In the genomic region with DNA sequence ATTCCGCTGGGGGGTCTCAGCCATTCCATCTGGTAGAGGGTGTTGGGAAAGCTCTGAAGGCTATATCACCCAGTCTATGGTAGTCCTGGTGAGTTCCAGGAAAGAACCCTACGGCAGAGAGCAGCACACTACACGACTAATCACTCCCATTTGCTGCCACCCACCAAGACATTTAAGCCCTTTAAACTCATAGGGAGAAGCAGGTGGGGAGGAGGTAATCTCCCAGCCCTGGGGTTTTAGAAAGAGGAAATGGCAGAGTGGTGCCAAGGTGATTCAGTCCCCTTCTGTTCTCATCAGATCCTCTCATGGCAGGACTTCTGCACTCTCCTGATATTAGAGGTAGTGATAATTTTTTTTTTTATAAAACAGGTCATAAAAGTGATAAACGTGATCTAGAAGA, we compare ENCODE assay signal across 22 cellular contexts. TPM values are rescaled to one million over a fixed set of nuclear protein-coding genes. Genes with fewer than 3 reads are reported as not detected.
DNase-seq lines count a peak whose midpoint lies in the region; ATAC-seq, FAIRE-seq and TF ChIP-seq lines count a peak whose summit lies in the region.
"Had no signal": no experiment of that assay in that cellular context is flagged by ENCODE, and none has a peak within 500 bp of the region (broad histone marks: within the 10 kb centered on the region; RNA-seq: fewer than 3 reads in every experiment).

No MANE protein-coding gene starts in this region.

- H3K9me3 ChIP-seq in K562 (replicated peaks; ENCODE audit: control insufficient read depth, insufficient read depth, low read depth, low read length) (no peaks in the 10 kb centered on the region), BE2C (no peaks in the 10 kb centered on the region)
- H3K9me3 ChIP-seq: A549, BLaER1 had no signal

- TF ChIP-seq CTCF in K562 (IDR thresholded peaks at IDR 0.05 in 2 of 3, conservative IDR thresholded peaks at IDR 0.05 in 1 of 3; ENCODE audit: insufficient read depth in 2 of 3, low read depth in 1 of 3, low read length in 3 of 3) (no peak), BE2C (IDR thresholded peaks at IDR 0.05; ENCODE audit: low read depth, low read length) (no peak)

- H3K27me3 ChIP-seq in K562 (ENCODE audit: control insufficient read depth in 2 of 2, insufficient read depth in 2 of 2, low read length in 2 of 2) (peaks cover 24 to 38% of the 10 kb centered on the region in 2 experiments; a peak in 4 of 5 replicates), BE2C (no peaks in the 10 kb centered on the region)
- H3K27me3 ChIP-seq: BLaER1 had no signal

- no peak overlapping the region for H3K4me3 ChIP-seq in K562
- H3K4me3 ChIP-seq in BE2C (ENCODE audit: low read depth, low read length): no peak overlapping the region
- H3K4me3 ChIP-seq: A549, BLaER1, GM23248 had no signal

- H3K79me2 ChIP-seq in K562 (ENCODE audit: control insufficient read depth, insufficient read depth, low read length): no peaks in the 10 kb centered on the region

- H3K9ac ChIP-seq in K562 (ENCODE audit: insufficient read depth in 1 of 2, low read depth in 2 of 2, low read length in 2 of 2): no peak overlapping the region
- H3K9ac ChIP-seq: BLaER1, GM23248 had no signal

- TF ChIP-seq POLR2A in K562 (conservative IDR thresholded peaks at IDR 0.05): no peak

- intact Hi-C loops in K562 (cut with micrococcal nuclease): no loop called here

- CTCF ChIA-PET in K562 (lab: Yijun Ruan, JAX; ENCODE audit: low intra/inter-chr PET ratio): no interaction called here

- no peak overlapping the region for H3K4me2 ChIP-seq in K562 (ENCODE audit: insufficient read depth, low read length)
- H3K4me2 ChIP-seq: A549, BLaER1 had no signal

- H3K9me1 ChIP-seq in K562 (ENCODE audit: control insufficient read depth, insufficient read depth, low read length): no peaks in the 10 kb centered on the region

- POLR2A ChIA-PET in K562 (lab: Yijun Ruan, JAX): interaction anchor here (0.5 to 1.5 kb wide), 3 partner anchors 9 to 357 kb away, joined by 3 read pairs; no protein-coding TSS in a partner anchor

- FAIRE-seq in K562 (lab: Jason Lieb, UNC): no peak
- FAIRE-seq: A549, G401.6, GM12891, H54 had no signal

- in situ Hi-C loops in K562 (cut with MboI): no loop called here

- no peak for TF ChIP-seq EP300 in K562 (IDR thresholded peaks at IDR 0.05; ENCODE audit: low read length)

- no peaks in the 10 kb centered on the region for H4K20me1 ChIP-seq in K562 (replicated peaks; ENCODE audit: control insufficient read depth, insufficient read depth, low read length)
- H4K20me1 ChIP-seq: BLaER1 had no signal

- no peak for ATAC-seq in K562
- ATAC-seq: A549 had no signal

- BruUV-seq in K562 (replicated peaks; lab: Mats Ljungman, UMichigan): no TSS peak

- no peak for TF ChIP-seq RAD21 in K562 (CRISPR knock-in tag; conservative IDR thresholded peaks at IDR 0.05 in 1 of 2, IDR thresholded peaks at IDR 0.05 in 1 of 2)

- no peak overlapping the region for H3K27ac ChIP-seq in K562 (ENCODE audit: extremely low read depth, low read depth, low read length)
- H3K27ac ChIP-seq: 22Rv1, A549, BLaER1, GM23248, HL-60 had no signal

- H3K36me3 ChIP-seq in K562 (ENCODE audit: control insufficient read depth, insufficient read depth, low read length) (no peaks in the 10 kb centered on the region), BE2C (no peaks in the 10 kb centered on the region)
- H3K36me3 ChIP-seq: BLaER1 had no signal

- DNase-seq in NCI-H146 (lab: John Stamatoyannopoulos, UW) (peak; percentile 23), NCI-H146 treated with DMSO at 0.1 percent for 48 hours (lab: John Stamatoyannopoulos, UW; ENCODE audit: unreplicated experiment) (no peak), NCI-H524 (lab: John Stamatoyannopoulos, UW) (peak; percentile 55 to 70), NCI-H82 treated with DMSO at 0.1 percent for 48 hours (lab: John Stamatoyannopoulos, UW; ENCODE audit: unreplicated experiment) (peak; percentile 65), K562 (ENCODE audit: extremely low read depth in 1 of 4, low spot score in 3 of 4) (no peak), NOMO-1 treated with DMSO at 0.1 percent for 48 hours (lab: John Stamatoyannopoulos, UW; ENCODE audit: unreplicated experiment) (no peak), BE2C (no peak)
- no peak for DNase-seq in activated T-cell treated with anti-CD3 and anti-CD28 coated beads, Interleukin-2, amount 50 U/mL, for 1 hour
- DNase-seq: AML-193; CD4-positive, alpha-beta memory T cell; GM23248; HCEC 1CT; HFFc6 had no signal

- no peak overlapping the region for H2AFZ ChIP-seq in K562 (ENCODE audit: low read depth, low read length)
- H2AFZ ChIP-seq: GM23248 had no signal

- H3K4me1 ChIP-seq in K562 (replicated peaks in 1 of 2; ENCODE audit: control insufficient read depth in 2 of 2, insufficient read depth in 2 of 2, low read length in 2 of 2) (no peaks in the 10 kb centered on the region), BE2C (no peaks in the 10 kb centered on the region)
- H3K4me1 ChIP-seq: A549, BLaER1 had no signal

- 0% methylated on average over 4 of the region's 4 CpGs for WGBS in K562 (ENCODE audit: insufficient coverage, low coverage, missing lambda C conversion rate)

RNA-seq across cellular contexts. Expression of gene VWA5B2, which starts 10.6 kb away (rescaled TPM):
- not detected in 2 replicates for total RNA-seq in K562 (2011; cell fraction: chromatin; rRNA removed; ENCODE audit: low replicate concordance)
- total RNA-seq in K562 (2011; cell fraction: nucleolus; rRNA removed): not detected in 2 replicates
- total RNA-seq in K562 (2011; cell fraction: nucleoplasm; rRNA removed): not detected in 2 replicates
- total RNA-seq in K562 (2014; rRNA removed) (not detected in 2 replicates), K562 (2014; rRNA removed; fragmentation: Illumina TruSeq; extraction: Trizol) (not detected in 2 replicates), K562 (2015; rRNA removed; fragmentation: Illumina TruSeq; extraction: Trizol) (not detected in 2 replicates), K562 (2021) (0.04 TPM in 1 of 2 replicates, not detected in the other)
- polyA plus RNA-seq in K562 (2011; rRNA removed) (not detected in 2 replicates), K562 (2014; fragmentation: Illumina TruSeq; extraction: Trizol) (not detected in 2 replicates), K562 (2014; fragmentation: Nextera tagmentation; extraction: Ambion mirVana) (not detected), K562 (2014; rRNA removed) (not detected in 2 replicates)
- not detected in 2 replicates for polyA plus RNA-seq in K562 (2011; cell fraction: cytosol; rRNA removed)
- not detected in 2 replicates for polyA plus RNA-seq in K562 (2011; cell fraction: nucleus; rRNA removed)
- 0.03 and 0.18 TPM in 2 replicates for polyA plus RNA-seq in K562 (2012)
- not detected in 2 replicates for polyA minus RNA-seq in K562 (2011; rRNA and poly(A)+ RNA removed)
- polyA minus RNA-seq in K562 (2011; cell fraction: cytosol; rRNA and poly(A)+ RNA removed): not detected in 2 replicates
- not detected in 2 replicates for polyA minus RNA-seq in K562 (2011; cell fraction: nucleus; rRNA and poly(A)+ RNA removed)
- 17.4 TPM for polyA plus RNA-seq in BE2C (2012; ENCODE audit: insufficient read depth, insufficient read length, low read depth)
- total RNA-seq: CD4-positive, alpha-beta memory T cell; GM23248; HFFc6; HT1080 had no signal
- polyA plus RNA-seq: GM23248 had no signal

RNA-seq across cellular contexts. Expression of gene ALG3, which starts 29.9 kb away (rescaled TPM):
- total RNA-seq in K562 (2011; cell fraction: chromatin; rRNA removed; ENCODE audit: low replicate concordance): 121 and 277 TPM in 2 replicates
- 275 and 294 TPM in 2 replicates for total RNA-seq in K562 (2011; cell fraction: nucleolus; rRNA removed)
- 247 and 308 TPM in 2 replicates for total RNA-seq in K562 (2011; cell fraction: nucleoplasm; rRNA removed)
- total RNA-seq in K562 (2014; rRNA removed) (80.1 and 93.3 TPM in 2 replicates), K562 (2014; rRNA removed; fragmentation: Illumina TruSeq; extraction: Trizol) (34.4 and 39.9 TPM in 2 replicates), K562 (2015; rRNA removed; fragmentation: Illumina TruSeq; extraction: Trizol) (47.5 and 48.2 TPM in 2 replicates), K562 (2021) (107 and 110 TPM in 2 replicates)
- polyA plus RNA-seq in K562 (2011; rRNA removed) (85.8 and 106 TPM in 2 replicates), K562 (2014; fragmentation: Illumina TruSeq; extraction: Trizol) (103 and 120 TPM in 2 replicates), K562 (2014; fragmentation: Nextera tagmentation; extraction: Ambion mirVana) (10 to 100 TPM; 37.5 to 41.1 TPM), K562 (2014; rRNA removed) (81.0 and 81.3 TPM in 2 replicates)
- 225 and 291 TPM in 2 replicates for polyA plus RNA-seq in K562 (2011; cell fraction: cytosol; rRNA removed)
- polyA plus RNA-seq in K562 (2011; cell fraction: nucleus; rRNA removed): 181 and 255 TPM in 2 replicates
- 84.6 and 84.9 TPM in 2 replicates for polyA plus RNA-seq in K562 (2012)
- 146 and 213 TPM in 2 replicates for polyA minus RNA-seq in K562 (2011; rRNA and poly(A)+ RNA removed)
- polyA minus RNA-seq in K562 (2011; cell fraction: cytosol; rRNA and poly(A)+ RNA removed): 102 and 118 TPM in 2 replicates
- 125 and 146 TPM in 2 replicates for polyA minus RNA-seq in K562 (2011; cell fraction: nucleus; rRNA and poly(A)+ RNA removed)
- polyA plus RNA-seq in BE2C (2012; ENCODE audit: insufficient read depth, insufficient read length, low read depth): 245 TPM

RNA-seq across cellular contexts. Expression of gene EEF1AKMT4, which starts 30.7 kb away (rescaled TPM):
- 5.5 and 16.7 TPM in 2 replicates for total RNA-seq in K562 (2011; cell fraction: chromatin; rRNA removed; ENCODE audit: low replicate concordance)
- 18.0 and 19.9 TPM in 2 replicates for total RNA-seq in K562 (2011; cell fraction: nucleolus; rRNA removed)
- 14.8 and 19.7 TPM in 2 replicates for total RNA-seq in K562 (2011; cell fraction: nucleoplasm; rRNA removed)
- 24.5 and 29.6 TPM in 2 replicates for total RNA-seq in K562 (2014; rRNA removed)
- total RNA-seq in K562 (2014; rRNA removed; fragmentation: Illumina TruSeq; extraction: Trizol): 8.7 and 10.3 TPM in 2 replicates
- total RNA-seq in K562 (2015; rRNA removed; fragmentation: Illumina TruSeq; extraction: Trizol): 11.5 and 11.6 TPM in 2 replicates
- 16.8 and 17.0 TPM in 2 replicates for total RNA-seq in K562 (2021)
- 18.9 and 22.4 TPM in 2 replicates for polyA plus RNA-seq in K562 (2011; rRNA removed)
- 46.0 and 68.4 TPM in 2 replicates for polyA plus RNA-seq in K562 (2011; cell fraction: cytosol; rRNA removed)
- polyA plus RNA-seq in K562 (2011; cell fraction: nucleus; rRNA removed): 17.7 and 18.3 TPM in 2 replicates
- polyA plus RNA-seq in K562 (2012): 13.2 and 17.4 TPM in 2 replicates
- 15.8 and 19.5 TPM in 2 replicates for polyA plus RNA-seq in K562 (2014; fragmentation: Illumina TruSeq; extraction: Trizol)
- 10 to 100 TPM; 47.4 to 49.4 TPM for polyA plus RNA-seq in K562 (2014; fragmentation: Nextera tagmentation; extraction: Ambion mirVana)
- polyA plus RNA-seq in K562 (2014; rRNA removed): 27.1 and 27.7 TPM in 2 replicates
- polyA minus RNA-seq in K562 (2011; rRNA and poly(A)+ RNA removed): 13.2 and 19.6 TPM in 2 replicates
- polyA minus RNA-seq in K562 (2011; cell fraction: cytosol; rRNA and poly(A)+ RNA removed): 7.8 and 11.6 TPM in 2 replicates
- 11.4 and 15.1 TPM in 2 replicates for polyA minus RNA-seq in K562 (2011; cell fraction: nucleus; rRNA and poly(A)+ RNA removed)
- 70.9 TPM for polyA plus RNA-seq in BE2C (2012; ENCODE audit: insufficient read depth, insufficient read length, low read depth)

RNA-seq across cellular contexts. Expression of gene ABCF3, which starts 32.8 kb away (rescaled TPM):
- total RNA-seq in K562 (2011; cell fraction: chromatin; rRNA removed; ENCODE audit: low replicate concordance): 203 and 374 TPM in 2 replicates
- 204 and 235 TPM in 2 replicates for total RNA-seq in K562 (2011; cell fraction: nucleolus; rRNA removed)
- 155 and 178 TPM in 2 replicates for total RNA-seq in K562 (2011; cell fraction: nucleoplasm; rRNA removed)
- total RNA-seq in K562 (2014; rRNA removed) (47.1 and 54.2 TPM in 2 replicates), K562 (2014; rRNA removed; fragmentation: Illumina TruSeq; extraction: Trizol) (17.6 and 20.0 TPM in 2 replicates), K562 (2015; rRNA removed; fragmentation: Illumina TruSeq; extraction: Trizol) (33.6 and 37.7 TPM in 2 replicates), K562 (2021) (61.9 and 77.9 TPM in 2 replicates)
- polyA plus RNA-seq in K562 (2011; rRNA removed) (45.1 and 59.3 TPM in 2 replicates), K562 (2014; fragmentation: Illumina TruSeq; extraction: Trizol) (51.0 and 57.1 TPM in 2 replicates), K562 (2014; fragmentation: Nextera tagmentation; extraction: Ambion mirVana) (10 to 100 TPM in 1 of 2 experiments, 1 to 10 TPM in 1; 6.7 to 23.7 TPM), K562 (2014; rRNA removed) (65.0 and 68.5 TPM in 2 replicates)
- 54.7 and 103 TPM in 2 replicates for polyA plus RNA-seq in K562 (2011; cell fraction: cytosol; rRNA removed)
- polyA plus RNA-seq in K562 (2011; cell fraction: nucleus; rRNA removed): 298 and 363 TPM in 2 replicates
- 47.0 and 54.1 TPM in 2 replicates for polyA plus RNA-seq in K562 (2012)
- polyA minus RNA-seq in K562 (2011; rRNA and poly(A)+ RNA removed): 45.4 and 50.7 TPM in 2 replicates
- 31.0 and 41.5 TPM in 2 replicates for polyA minus RNA-seq in K562 (2011; cell fraction: cytosol; rRNA and poly(A)+ RNA removed)
- 96.3 and 137 TPM in 2 replicates for polyA minus RNA-seq in K562 (2011; cell fraction: nucleus; rRNA and poly(A)+ RNA removed)
- polyA plus RNA-seq in BE2C (2012; ENCODE audit: insufficient read depth, insufficient read length, low read depth): 162 TPM

RNA-seq across cellular contexts. Expression of gene CAMK2N2, which starts 42.5 kb away (rescaled TPM):
- not detected in 2 replicates for total RNA-seq in K562 (2011; cell fraction: chromatin; rRNA removed; ENCODE audit: low replicate concordance)
- total RNA-seq in K562 (2011; cell fraction: nucleolus; rRNA removed): not detected in 2 replicates
- total RNA-seq in K562 (2011; cell fraction: nucleoplasm; rRNA removed): not detected in 2 replicates
- total RNA-seq in K562 (2014; rRNA removed) (0.12 TPM in 1 of 2 replicates, not detected in the other), K562 (2014; rRNA removed; fragmentation: Illumina TruSeq; extraction: Trizol) (not detected in 2 replicates), K562 (2015; rRNA removed; fragmentation: Illumina TruSeq; extraction: Trizol) (not detected in 2 replicates), K562 (2021) (0.22 and 0.27 TPM in 2 replicates)
- polyA plus RNA-seq in K562 (2011; rRNA removed) (0.05 and 0.08 TPM in 2 replicates), K562 (2014; fragmentation: Illumina TruSeq; extraction: Trizol) (0.12 and 0.26 TPM in 2 replicates), K562 (2014; fragmentation: Nextera tagmentation; extraction: Ambion mirVana) (not detected), K562 (2014; rRNA removed) (0.11 TPM in 1 of 2 replicates, not detected in the other)
- 0.10 and 0.18 TPM in 2 replicates for polyA plus RNA-seq in K562 (2011; cell fraction: cytosol; rRNA removed)
- 0.70 TPM in 1 of 2 replicates, not detected in the other for polyA plus RNA-seq in K562 (2011; cell fraction: nucleus; rRNA removed)
- 0.11 and 0.13 TPM in 2 replicates for polyA plus RNA-seq in K562 (2012)
- polyA minus RNA-seq in K562 (2011; rRNA and poly(A)+ RNA removed): 0.25 TPM in 1 of 2 replicates, not detected in the other
- polyA minus RNA-seq in K562 (2011; cell fraction: cytosol; rRNA and poly(A)+ RNA removed): not detected in 2 replicates
- 0.27 TPM in 1 of 2 replicates, not detected in the other for polyA minus RNA-seq in K562 (2011; cell fraction: nucleus; rRNA and poly(A)+ RNA removed)
- polyA plus RNA-seq in BE2C (2012; ENCODE audit: insufficient read depth, insufficient read length, low read depth): 12.8 TPM
- polyA plus RNA-seq: CD14-positive monocyte; CD4-positive, alpha-beta memory T cell; GM23248 had no signal

Comparison
In these comparisons a context has a peak if more than half of its experiments do, and no peak if none do; other contexts are left out.
1. DNase-seq: peak in NCI-H146 (single experiment), NCI-H524 (2 of 2) and NCI-H82 treated with DMSO at 0.1 percent for 48 hours (single experiment); none in NCI-H146 treated with DMSO at 0.1 percent for 48 hours (single experiment), K562 (0 of 4), NOMO-1 treated with DMSO at 0.1 percent for 48 hours (single experiment), activated T-cell treated with anti-CD3 and anti-CD28 coated beads, Interleukin-2, amount 50 U/mL, for 1 hour (single experiment) and BE2C (single experiment).